Comparison of ENCODE assay signal across 1 cellular context in the genomic region with DNA sequence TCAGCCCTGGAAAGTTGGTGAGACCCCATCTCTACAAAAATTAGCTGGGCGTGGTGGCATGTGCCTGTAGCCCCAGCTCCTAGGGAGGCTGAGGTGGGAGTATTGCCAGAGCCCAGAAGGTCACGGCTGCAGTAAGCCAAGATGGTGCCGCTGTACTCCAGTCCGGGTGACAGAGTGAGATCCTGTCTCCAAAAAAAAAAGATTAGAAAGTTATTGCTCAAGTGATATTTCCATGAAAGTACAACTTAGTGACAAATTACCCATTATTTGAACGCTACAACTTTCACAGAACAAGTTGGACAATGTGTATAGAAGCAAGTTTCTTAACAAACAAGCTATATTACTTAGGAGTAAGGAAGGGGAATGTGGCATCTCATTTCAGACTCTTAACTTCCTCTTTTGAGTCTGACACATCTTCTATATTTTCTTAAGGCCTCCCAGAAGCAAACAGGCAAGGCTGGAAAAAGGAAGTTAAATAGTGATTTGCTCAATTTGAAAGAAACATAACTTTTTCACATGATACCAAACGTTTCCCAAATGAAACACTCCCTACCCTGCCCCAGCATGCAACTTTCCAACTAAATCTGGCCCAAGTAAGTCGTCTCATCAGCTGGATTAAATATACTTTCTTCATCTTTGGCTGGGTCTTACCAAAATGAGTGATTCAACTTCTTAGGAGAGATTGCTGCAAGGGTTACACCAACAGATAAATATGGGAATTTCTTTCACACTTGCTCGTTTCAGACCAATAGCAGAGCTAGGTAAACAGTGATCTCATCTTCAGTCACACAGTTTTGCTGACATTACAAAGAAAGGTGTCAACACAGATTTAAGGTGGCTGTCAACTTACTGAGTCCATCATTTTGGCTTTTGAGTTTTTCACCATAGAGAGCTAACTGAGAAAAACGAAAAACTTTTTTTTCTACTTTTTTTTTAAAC.
TF ChIP-seq lines count a peak whose summit lies in the region.

No MANE protein-coding gene starts in this region.

TF ChIP-seq in HEK293, 187 proteins besides CTCF, POLR2A, EP300 and RAD21 (continued from another document and continues in another):
- no peak for TF ChIP-seq SETDB1 (IDR thresholded peaks at IDR 0.05; ENCODE audit: insufficient read length, low read length)
- no peak for TF ChIP-seq ZEB2 (tag by site-specific recombination; IDR thresholded peaks at IDR 0.05)
- no peak for TF ChIP-seq ZNF391 (tag by site-specific recombination; IDR thresholded peaks at IDR 0.05; ENCODE audit: borderline replicate concordance, low read depth)
- TF ChIP-seq ZBTB1 (tag by site-specific recombination; IDR thresholded peaks at IDR 0.05) = no peak
- TF ChIP-seq, protein P1, sequence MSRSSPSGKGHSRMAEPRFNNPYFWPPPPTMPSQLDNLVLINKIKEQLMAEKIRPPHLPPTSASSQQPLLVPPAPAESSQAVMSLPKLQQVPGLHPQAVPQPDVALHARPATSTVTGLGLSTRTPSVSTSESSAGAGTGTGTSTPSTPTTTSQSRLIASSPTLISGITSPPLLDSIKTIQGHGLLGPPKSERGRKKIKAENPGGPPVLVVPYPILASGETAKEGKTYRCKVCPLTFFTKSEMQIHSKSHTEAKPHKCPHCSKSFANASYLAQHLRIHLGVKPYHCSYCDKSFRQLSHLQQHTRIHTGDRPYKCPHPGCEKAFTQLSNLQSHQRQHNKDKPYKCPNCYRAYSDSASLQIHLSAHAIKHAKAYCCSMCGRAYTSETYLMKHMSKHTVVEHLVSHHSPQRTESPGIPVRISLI (tag by site-specific recombination; IDR thresholded peaks at IDR 0.05) = 0 out of 2 replicates have a peak, but pooled peaks have one; percentile 49
- TF ChIP-seq MYNN (tag by site-specific recombination; IDR thresholded peaks at IDR 0.05; ENCODE audit: borderline replicate concordance) = no peak
- TF ChIP-seq SCRT2 (tag by site-specific recombination; IDR thresholded peaks at IDR 0.05) = no peak
- TF ChIP-seq, protein P2, sequence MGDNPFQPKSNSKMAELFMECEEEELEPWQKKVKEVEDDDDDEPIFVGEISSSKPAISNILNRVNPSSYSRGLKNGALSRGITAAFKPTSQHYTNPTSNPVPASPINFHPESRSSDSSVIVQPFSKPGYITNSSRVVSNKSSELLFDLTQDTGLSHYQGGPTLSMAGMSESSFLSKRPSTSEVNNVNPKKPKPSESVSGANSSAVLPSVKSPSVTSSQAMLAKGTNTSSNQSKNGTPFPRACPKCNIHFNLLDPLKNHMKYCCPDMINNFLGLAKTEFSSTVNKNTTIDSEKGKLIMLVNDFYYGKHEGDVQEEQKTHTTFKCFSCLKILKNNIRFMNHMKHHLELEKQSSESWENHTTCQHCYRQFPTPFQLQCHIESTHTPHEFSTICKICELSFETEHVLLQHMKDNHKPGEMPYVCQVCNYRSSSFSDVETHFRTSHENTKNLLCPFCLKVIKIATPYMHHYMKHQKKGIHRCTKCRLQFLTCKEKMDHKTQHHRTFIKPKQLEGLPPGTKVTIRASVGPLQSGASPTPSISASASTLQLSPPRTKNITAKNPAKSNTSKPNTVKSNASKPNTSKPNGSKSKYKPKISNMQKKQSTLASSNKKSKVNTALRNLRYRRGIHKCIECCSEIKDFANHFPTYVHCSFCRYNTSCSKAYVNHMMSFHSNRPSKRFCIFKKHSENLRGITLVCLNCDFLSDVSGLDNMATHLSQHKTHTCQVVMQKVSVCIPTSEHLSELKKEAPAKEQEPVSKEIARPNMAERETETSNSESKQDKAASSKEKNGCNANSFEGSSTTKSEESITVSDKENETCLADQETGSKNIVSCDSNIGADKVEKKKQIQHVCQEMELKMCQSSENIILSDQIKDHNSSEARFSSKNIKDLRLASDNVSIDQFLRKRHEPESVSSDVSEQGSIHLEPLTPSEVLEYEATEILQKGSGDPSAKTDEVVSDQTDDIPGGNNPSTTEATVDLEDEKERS (tag by site-specific recombination; IDR thresholded peaks at IDR 0.05) = no peak
- no peak for TF ChIP-seq ZNF768 (tag by site-specific recombination; IDR thresholded peaks at IDR 0.05)
- no peak for TF ChIP-seq ZNF677 (tag by site-specific recombination; IDR thresholded peaks at IDR 0.05)
- TF ChIP-seq, protein P3, sequence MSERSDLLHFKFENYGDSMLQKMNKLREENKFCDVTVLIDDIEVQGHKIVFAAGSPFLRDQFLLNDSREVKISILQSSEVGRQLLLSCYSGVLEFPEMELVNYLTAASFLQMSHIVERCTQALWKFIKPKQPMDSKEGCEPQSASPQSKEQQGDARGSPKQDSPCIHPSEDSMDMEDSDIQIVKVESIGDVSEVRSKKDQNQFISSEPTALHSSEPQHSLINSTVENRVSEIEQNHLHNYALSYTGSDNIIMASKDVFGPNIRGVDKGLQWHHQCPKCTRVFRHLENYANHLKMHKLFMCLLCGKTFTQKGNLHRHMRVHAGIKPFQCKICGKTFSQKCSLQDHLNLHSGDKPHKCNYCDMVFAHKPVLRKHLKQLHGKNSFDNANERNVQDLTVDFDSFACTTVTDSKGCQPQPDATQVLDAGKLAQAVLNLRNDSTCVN (tag by site-specific recombination; optimal IDR thresholded peaks at IDR 0.05) = no peak
- no peak for TF ChIP-seq OVOL3 (tag by site-specific recombination; IDR thresholded peaks at IDR 0.05)
- TF ChIP-seq, protein P4, sequence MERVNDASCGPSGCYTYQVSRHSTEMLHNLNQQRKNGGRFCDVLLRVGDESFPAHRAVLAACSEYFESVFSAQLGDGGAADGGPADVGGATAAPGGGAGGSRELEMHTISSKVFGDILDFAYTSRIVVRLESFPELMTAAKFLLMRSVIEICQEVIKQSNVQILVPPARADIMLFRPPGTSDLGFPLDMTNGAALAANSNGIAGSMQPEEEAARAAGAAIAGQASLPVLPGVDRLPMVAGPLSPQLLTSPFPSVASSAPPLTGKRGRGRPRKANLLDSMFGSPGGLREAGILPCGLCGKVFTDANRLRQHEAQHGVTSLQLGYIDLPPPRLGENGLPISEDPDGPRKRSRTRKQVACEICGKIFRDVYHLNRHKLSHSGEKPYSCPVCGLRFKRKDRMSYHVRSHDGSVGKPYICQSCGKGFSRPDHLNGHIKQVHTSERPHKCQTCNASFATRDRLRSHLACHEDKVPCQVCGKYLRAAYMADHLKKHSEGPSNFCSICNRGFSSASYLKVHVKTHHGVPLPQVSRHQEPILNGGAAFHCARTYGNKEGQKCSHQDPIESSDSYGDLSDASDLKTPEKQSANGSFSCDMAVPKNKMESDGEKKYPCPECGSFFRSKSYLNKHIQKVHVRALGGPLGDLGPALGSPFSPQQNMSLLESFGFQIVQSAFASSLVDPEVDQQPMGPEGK (tag by site-specific recombination; IDR thresholded peaks at IDR 0.05) = no peak
- TF ChIP-seq ZNF266 (tag by site-specific recombination; IDR thresholded peaks at IDR 0.05; ENCODE audit: low read depth) = no peak
- TF ChIP-seq ZNF76 (tag by site-specific recombination; IDR thresholded peaks at IDR 0.05; ENCODE audit: borderline replicate concordance, low read depth) = no peak
- TF ChIP-seq ZNF223 (tag by site-specific recombination; IDR thresholded peaks at IDR 0.05) = no peak
- TF ChIP-seq ZNF426 (tag by site-specific recombination; IDR thresholded peaks at IDR 0.05) = no peak
- no peak for TF ChIP-seq ZNF214 (tag by site-specific recombination; IDR thresholded peaks at IDR 0.05; ENCODE audit: borderline replicate concordance)
- peak; percentile 34; the same call in 1 of the 2 replicates for TF ChIP-seq GLIS1 (tag by site-specific recombination; IDR thresholded peaks at IDR 0.05)
- TF ChIP-seq SP3 (tag by site-specific recombination; IDR thresholded peaks at IDR 0.05) = no peak
- TF ChIP-seq ZSCAN23 (tag by site-specific recombination; IDR thresholded peaks at IDR 0.05) = no peak
- TF ChIP-seq, protein P5, sequence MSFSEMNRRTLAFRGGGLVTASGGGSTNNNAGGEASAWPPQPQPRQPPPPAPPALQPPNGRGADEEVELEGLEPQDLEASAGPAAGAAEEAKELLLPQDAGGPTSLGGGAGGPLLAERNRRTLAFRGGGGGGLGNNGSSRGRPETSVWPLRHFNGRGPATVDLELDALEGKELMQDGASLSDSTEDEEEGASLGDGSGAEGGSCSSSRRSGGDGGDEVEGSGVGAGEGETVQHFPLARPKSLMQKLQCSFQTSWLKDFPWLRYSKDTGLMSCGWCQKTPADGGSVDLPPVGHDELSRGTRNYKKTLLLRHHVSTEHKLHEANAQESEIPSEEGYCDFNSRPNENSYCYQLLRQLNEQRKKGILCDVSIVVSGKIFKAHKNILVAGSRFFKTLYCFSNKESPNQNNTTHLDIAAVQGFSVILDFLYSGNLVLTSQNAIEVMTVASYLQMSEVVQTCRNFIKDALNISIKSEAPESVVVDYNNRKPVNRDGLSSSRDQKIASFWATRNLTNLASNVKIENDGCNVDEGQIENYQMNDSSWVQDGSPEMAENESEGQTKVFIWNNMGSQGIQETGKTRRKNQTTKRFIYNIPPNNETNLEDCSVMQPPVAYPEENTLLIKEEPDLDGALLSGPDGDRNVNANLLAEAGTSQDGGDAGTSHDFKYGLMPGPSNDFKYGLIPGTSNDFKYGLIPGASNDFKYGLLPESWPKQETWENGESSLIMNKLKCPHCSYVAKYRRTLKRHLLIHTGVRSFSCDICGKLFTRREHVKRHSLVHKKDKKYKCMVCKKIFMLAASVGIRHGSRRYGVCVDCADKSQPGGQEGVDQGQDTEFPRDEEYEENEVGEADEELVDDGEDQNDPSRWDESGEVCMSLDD (tag by site-specific recombination; IDR thresholded peaks at IDR 0.05) = no peak
- no peak for TF ChIP-seq ZBTB21 (tag by site-specific recombination; IDR thresholded peaks at IDR 0.05)
- no peak for TF ChIP-seq SCRT1 (tag by site-specific recombination; IDR thresholded peaks at IDR 0.05; ENCODE audit: borderline replicate concordance)
- TF ChIP-seq ZNF571 (tag by site-specific recombination; IDR thresholded peaks at IDR 0.05) = no peak
- no peak for TF ChIP-seq ZNF514 (tag by site-specific recombination; IDR thresholded peaks at IDR 0.05)
- TF ChIP-seq PRDM1 (tag by site-specific recombination; IDR thresholded peaks at IDR 0.05) = peak; percentile 60; the same call in 1 of the 2 replicates
- TF ChIP-seq, protein P6, sequence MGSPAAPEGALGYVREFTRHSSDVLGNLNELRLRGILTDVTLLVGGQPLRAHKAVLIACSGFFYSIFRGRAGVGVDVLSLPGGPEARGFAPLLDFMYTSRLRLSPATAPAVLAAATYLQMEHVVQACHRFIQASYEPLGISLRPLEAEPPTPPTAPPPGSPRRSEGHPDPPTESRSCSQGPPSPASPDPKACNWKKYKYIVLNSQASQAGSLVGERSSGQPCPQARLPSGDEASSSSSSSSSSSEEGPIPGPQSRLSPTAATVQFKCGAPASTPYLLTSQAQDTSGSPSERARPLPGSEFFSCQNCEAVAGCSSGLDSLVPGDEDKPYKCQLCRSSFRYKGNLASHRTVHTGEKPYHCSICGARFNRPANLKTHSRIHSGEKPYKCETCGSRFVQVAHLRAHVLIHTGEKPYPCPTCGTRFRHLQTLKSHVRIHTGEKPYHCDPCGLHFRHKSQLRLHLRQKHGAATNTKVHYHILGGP (tag by site-specific recombination; IDR thresholded peaks at IDR 0.05) = no peak
- TF ChIP-seq ZNF585B (tag by site-specific recombination; IDR thresholded peaks at IDR 0.05) = no peak
- TF ChIP-seq YY1 (tag by site-specific recombination; IDR thresholded peaks at IDR 0.05) = no peak
- no peak for TF ChIP-seq FEZF1 (tag by site-specific recombination; IDR thresholded peaks at IDR 0.05)
- TF ChIP-seq, protein P7, sequence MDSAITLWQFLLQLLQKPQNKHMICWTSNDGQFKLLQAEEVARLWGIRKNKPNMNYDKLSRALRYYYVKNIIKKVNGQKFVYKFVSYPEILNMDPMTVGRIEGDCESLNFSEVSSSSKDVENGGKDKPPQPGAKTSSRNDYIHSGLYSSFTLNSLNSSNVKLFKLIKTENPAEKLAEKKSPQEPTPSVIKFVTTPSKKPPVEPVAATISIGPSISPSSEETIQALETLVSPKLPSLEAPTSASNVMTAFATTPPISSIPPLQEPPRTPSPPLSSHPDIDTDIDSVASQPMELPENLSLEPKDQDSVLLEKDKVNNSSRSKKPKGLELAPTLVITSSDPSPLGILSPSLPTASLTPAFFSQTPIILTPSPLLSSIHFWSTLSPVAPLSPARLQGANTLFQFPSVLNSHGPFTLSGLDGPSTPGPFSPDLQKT (IDR thresholded peaks at IDR 0.05; ENCODE audit: borderline replicate concordance, low read depth, low read length) = no peak
- TF ChIP-seq ZNF521 (tag by site-specific recombination; IDR thresholded peaks at IDR 0.05) = no peak
- TF ChIP-seq, protein P8, sequence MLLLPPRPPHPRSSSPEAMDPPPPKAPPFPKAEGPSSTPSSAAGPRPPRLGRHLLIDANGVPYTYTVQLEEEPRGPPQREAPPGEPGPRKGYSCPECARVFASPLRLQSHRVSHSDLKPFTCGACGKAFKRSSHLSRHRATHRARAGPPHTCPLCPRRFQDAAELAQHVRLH (tag by site-specific recombination; IDR thresholded peaks at IDR 0.05) = no peak
- no peak for TF ChIP-seq ZFP3 (tag by site-specific recombination; IDR thresholded peaks at IDR 0.05; ENCODE audit: low read depth)
- TF ChIP-seq, protein P9, sequence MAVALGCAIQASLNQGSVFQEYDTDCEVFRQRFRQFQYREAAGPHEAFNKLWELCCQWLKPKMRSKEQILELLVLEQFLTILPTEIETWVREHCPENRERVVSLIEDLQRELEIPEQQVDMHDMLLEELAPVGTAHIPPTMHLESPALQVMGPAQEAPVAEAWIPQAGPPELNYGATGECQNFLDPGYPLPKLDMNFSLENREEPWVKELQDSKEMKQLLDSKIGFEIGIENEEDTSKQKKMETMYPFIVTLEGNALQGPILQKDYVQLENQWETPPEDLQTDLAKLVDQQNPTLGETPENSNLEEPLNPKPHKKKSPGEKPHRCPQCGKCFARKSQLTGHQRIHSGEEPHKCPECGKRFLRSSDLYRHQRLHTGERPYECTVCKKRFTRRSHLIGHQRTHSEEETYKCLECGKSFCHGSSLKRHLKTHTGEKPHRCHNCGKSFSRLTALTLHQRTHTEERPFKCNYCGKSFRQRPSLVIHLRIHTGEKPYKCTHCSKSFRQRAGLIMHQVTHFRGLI (tag by site-specific recombination; IDR thresholded peaks at IDR 0.05) = no peak
- no peak for TF ChIP-seq ZNF837 (tag by site-specific recombination; IDR thresholded peaks at IDR 0.05)
- TF ChIP-seq, protein P10, sequence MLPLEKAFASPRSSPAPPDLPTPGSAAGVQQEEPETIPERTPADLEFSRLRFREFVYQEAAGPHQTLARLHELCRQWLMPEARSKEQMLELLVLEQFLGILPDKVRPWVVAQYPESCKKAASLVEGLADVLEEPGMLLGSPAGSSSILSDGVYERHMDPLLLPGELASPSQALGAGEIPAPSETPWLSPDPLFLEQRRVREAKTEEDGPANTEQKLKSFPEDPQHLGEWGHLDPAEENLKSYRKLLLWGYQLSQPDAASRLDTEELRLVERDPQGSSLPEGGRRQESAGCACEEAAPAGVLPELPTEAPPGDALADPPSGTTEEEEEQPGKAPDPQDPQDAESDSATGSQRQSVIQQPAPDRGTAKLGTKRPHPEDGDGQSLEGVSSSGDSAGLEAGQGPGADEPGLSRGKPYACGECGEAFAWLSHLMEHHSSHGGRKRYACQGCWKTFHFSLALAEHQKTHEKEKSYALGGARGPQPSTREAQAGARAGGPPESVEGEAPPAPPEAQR (tag by site-specific recombination; IDR thresholded peaks at IDR 0.05) = no peak
- TF ChIP-seq ZNF2 (tag by site-specific recombination; IDR thresholded peaks at IDR 0.05) = no peak
- no peak for TF ChIP-seq ZNF350 (tag by site-specific recombination; IDR thresholded peaks at IDR 0.05)
